Comparison of ENCODE assay signal across 21 cellular contexts in genomic region chr3:138441742-138442141, GRCh38. TPM values are rescaled to one million over a fixed set of nuclear protein-coding genes. Genes with fewer than 3 reads are reported as not detected.
A peak's percentile ranks its signal among the peaks of the same experiment; 100 is the strongest.
DNase-seq lines count a peak whose midpoint lies in the region; FAIRE-seq and TF ChIP-seq lines count a peak whose summit lies in the region.
"Had no signal": no experiment of that assay in that cellular context is flagged by ENCODE, and none has a peak within 500 bp of the region (broad histone marks: within the 10 kb centered on the region; RNA-seq: fewer than 3 reads in every experiment).

No MANE protein-coding gene starts in this region.

- H3K9me3 ChIP-seq in astrocyte (ENCODE audit: insufficient read depth, low read depth, low read length) (no peaks in the 10 kb centered on the region), esophagus muscularis mucosa (no peaks in the 10 kb centered on the region)
- H3K9me3 ChIP-seq: Caco-2 had no signal

- no peak for TF ChIP-seq POLR2A in esophagus muscularis mucosa (IDR thresholded peaks at IDR 0.05; ENCODE audit: low read depth)

- no peak for TF ChIP-seq CTCF in HFFc6 (IDR thresholded peaks at IDR 0.05)
- no peak for TF ChIP-seq CTCF in astrocyte (IDR thresholded peaks at IDR 0.05; ENCODE audit: insufficient read depth, low read depth, low read length)
- no peak for TF ChIP-seq CTCF in esophagus muscularis mucosa (IDR thresholded peaks at IDR 0.05)

- H3K4me3 ChIP-seq in astrocyte (ENCODE audit: insufficient read depth, low read depth, low read length) = no peak overlapping the region
- H3K4me3 ChIP-seq in esophagus muscularis mucosa = no peak overlapping the region
- H3K4me3 ChIP-seq: PC-9 had no signal

- no peak overlapping the region for H2AFZ ChIP-seq in astrocyte (ENCODE audit: low read depth, low read length)
- H2AFZ ChIP-seq: PC-9 had no signal

- no peak overlapping the region for H3K9ac ChIP-seq in astrocyte (ENCODE audit: low read length)

- intact Hi-C loops in esophagus muscularis mucosa (cut with DNase I) = no loop called here

- in situ Hi-C loops in ACHN (cut with HindIII; ENCODE audit: low pct_ligation_motif_present, low pct_unique_long_range_greater_than_20kb, low sequenced_read_pairs) = no loop called here

- no peaks in the 10 kb centered on the region for H3K79me2 ChIP-seq in astrocyte (ENCODE audit: insufficient read depth, low read length)

- H3K27ac ChIP-seq in astrocyte (ENCODE audit: low read depth, low read length) = no peak overlapping the region
- H3K27ac ChIP-seq in substantia nigra (ENCODE audit: low read depth, low read length, poor library complexity, severe bottlenecking) = no peak overlapping the region
- H3K27ac ChIP-seq in esophagus muscularis mucosa (replicated peaks in 1 of 4) = no peak overlapping the region
- H3K27ac ChIP-seq: PC-9, VCaP had no signal

- H3K9me3 Mint-ChIP-seq in HFFc6 (no peaks in the 10 kb centered on the region), astrocyte (ENCODE audit: unreplicated experiment) (peaks cover under 1% of the 10 kb centered on the region)
- H3K9me3 Mint-ChIP-seq: type B pancreatic cell had no signal

- DNase-seq in ACHN (peak; percentile 39), HFFc6 (peak; percentile 27), astrocyte (ENCODE audit: low read depth) (no peak), kidney glomerular epithelial cell (lab: John Stamatoyannopoulos, UW) (peak; percentile 31), islet precursor cell (no peak), NOMO-1 treated with dmso at 0.1 percent for 144 hours (lab: John Stamatoyannopoulos, UW; ENCODE audit: unreplicated experiment) (no peak), substantia nigra (lab: John Stamatoyannopoulos, UW) (no peak), esophagus muscularis mucosa (ENCODE audit: extremely low spot score) (no peak)
- DNase-seq: activated CD8-positive, alpha-beta memory T cell treated with anti-CD3 and anti-CD28 coated beads for 24 hours; anterior cingulate cortex; cortex of kidney; hypothalamus; left colon; MM.1S; NCI-H187 treated with DMSO at 0.1 percent for 48 hours; NCI-H526; stimulated activated naive CD4-positive, alpha-beta T cell had no signal

- peak overlapping the region; percentile 14 for H3K4me2 ChIP-seq in astrocyte (ENCODE audit: low read length)
- H3K4me2 ChIP-seq: PC-9 had no signal

- H3K4me1 ChIP-seq in astrocyte (ENCODE audit: insufficient read depth, low read length) (peaks cover 13% of the 10 kb centered on the region), esophagus muscularis mucosa (peaks cover 0 to 6% (median 3%) of the 10 kb centered on the region in 4 donors)

- H3K27me3 Mint-ChIP-seq in HFFc6 (ENCODE audit: insufficient read depth) (peaks cover 25% of the 10 kb centered on the region), astrocyte (ENCODE audit: low read depth, unreplicated experiment) (peaks cover 6% of the 10 kb centered on the region)

- FAIRE-seq in astrocyte (lab: Jason Lieb, UNC) = peak; percentile 69

- H3K27ac Mint-ChIP-seq in HFFc6 = 0 out of 2 replicates have a peak overlapping the region, but pooled peaks have one; percentile 46
- peak overlapping the region; percentile 51 for H3K27ac Mint-ChIP-seq in astrocyte (ENCODE audit: unreplicated experiment)
- H3K27ac Mint-ChIP-seq: type B pancreatic cell had no signal

- H3K36me3 Mint-ChIP-seq in HFFc6 (ENCODE audit: low read depth) (no peaks in the 10 kb centered on the region), astrocyte (ENCODE audit: low read depth, unreplicated experiment) (peaks cover 3% of the 10 kb centered on the region)
- H3K36me3 Mint-ChIP-seq: type B pancreatic cell had no signal

- no peaks in the 10 kb centered on the region for H3K36me3 ChIP-seq in astrocyte (ENCODE audit: insufficient read depth, low read length)
- no peaks in the 10 kb centered on the region for H3K36me3 ChIP-seq in esophagus muscularis mucosa

- H3K27me3 ChIP-seq in astrocyte (ENCODE audit: insufficient read depth, low read length) (peaks cover 7% of the 10 kb centered on the region), esophagus muscularis mucosa (peaks cover 0 to 15% (median 0%) of the 10 kb centered on the region in 4 donors)

- WGBS in esophagus muscularis mucosa = 71% methylated on average over 2 of the region's 2 CpGs

- no peak for TF ChIP-seq EP300 in esophagus muscularis mucosa (IDR thresholded peaks at IDR 0.05)

- no peaks in the 10 kb centered on the region for H4K20me1 ChIP-seq in astrocyte (ENCODE audit: insufficient read depth, low read length)

- H3K4me3 Mint-ChIP-seq in HFFc6 (no peak overlapping the region), astrocyte (ENCODE audit: unreplicated experiment) (peak overlapping the region; percentile 54)
- H3K4me3 Mint-ChIP-seq: type B pancreatic cell had no signal

- H3K4me1 Mint-ChIP-seq in HFFc6 (ENCODE audit: low read depth) = peaks cover 36% of the 10 kb centered on the region
- H3K4me1 Mint-ChIP-seq in astrocyte (ENCODE audit: low read depth, unreplicated experiment) = peaks cover 61% of the 10 kb centered on the region

RNA-seq across cellular contexts. Expression of gene ESYT3, which starts 7.3 kb away (rescaled TPM):
- total RNA-seq in HFFc6 (2021; fragmentation: NEBNext Ultra II Directional; extraction: Animal tissue kit (Norgen Biotek cat#: 25700)) = under 1 TPM in 2 of 6 experiments, not detected in 4; 0.05 to 0.09 TPM
- 2.0 and 2.6 TPM in 2 replicates for total RNA-seq in astrocyte
- 1 to 10 TPM in 1 of 4 donors, under 1 TPM in 2, not detected in 1; 0.45 to 1.1 (median 0.83) TPM for total RNA-seq in esophagus muscularis mucosa

Comparison
In these comparisons a context has a peak if more than half of its experiments do, and no peak if none do; other contexts are left out.
1. DNase-seq: peak in ACHN (single experiment), HFFc6 (single experiment) and kidney glomerular epithelial cell (single experiment); none in astrocyte (single experiment), islet precursor cell (single experiment), NOMO-1 treated with dmso at 0.1 percent for 144 hours (single experiment), substantia nigra (0 of 49) and esophagus muscularis mucosa (single experiment).